Comparison of ENCODE assay signal across 8 cellular contexts in genomic region chr11:45147017-45147728, GRCh38. TPM values are rescaled to one million over a fixed set of nuclear protein-coding genes. Genes with fewer than 3 reads are reported as not detected.
DNase-seq lines count a peak whose midpoint lies in the region; ATAC-seq and TF ChIP-seq lines count a peak whose summit lies in the region.

No MANE protein-coding gene starts in this region.

- TF ChIP-seq CTCF in GM12865 (IDR thresholded peaks at IDR 0.05; ENCODE audit: insufficient read depth, low read depth, low read length, missing control alignments) (no peak), osteoblast (IDR thresholded peaks at IDR 0.05; ENCODE audit: extremely low read depth, low read depth, low read length) (no peak), testis (IDR thresholded peaks at IDR 0.05) (no peak)

- DNase-seq in GM12865 (ENCODE audit: low read depth) (peak; percentile 98), NCI-H128 (lab: John Stamatoyannopoulos, UW; ENCODE audit: unreplicated experiment) (peak; percentile 85), SKM-1 treated with dmso at 0.1 percent for 144 hours (lab: John Stamatoyannopoulos, UW; ENCODE audit: unreplicated experiment) (peak; percentile 88), head of caudate nucleus (peak; percentile 85 to 98 (median 95)), osteoblast (ENCODE audit: insufficient read length, low spot score, missing footprints) (peak; percentile 100), testis (peak; percentile 95)
- DNase-seq in activated naive CD8-positive, alpha-beta T cell treated with anti-CD3 and anti-CD28 coated beads, Interleukin-2, amount 10 ng/mL, durations not matched to agents 7 days and 5 days, result peak; percentile 96

- POLR2A ChIA-PET in activated naive CD8-positive, alpha-beta T cell treated with anti-CD3 and anti-CD28 coated beads, Interleukin-2, amount 10 ng/mL, durations not matched to agents 7 days and 5 days (lab: Charles Lee), result no interaction called here

- H3K36me3 Mint-ChIP-seq in activated naive CD8-positive, alpha-beta T cell treated with anti-CD3 and anti-CD28 coated beads, Interleukin-2, amount 10 ng/mL, durations not matched to agents 7 days and 5 days, result peaks cover 5% of the 10 kb centered on the region

- peaks cover 2% of the 10 kb centered on the region for H3K9me3 Mint-ChIP-seq in activated naive CD8-positive, alpha-beta T cell treated with anti-CD3 and anti-CD28 coated beads, Interleukin-2, amount 10 ng/mL, durations not matched to agents 7 days and 5 days

- H3K27me3 ChIP-seq in osteoblast (ENCODE audit: insufficient read depth, low read length), result peaks cover 21% of the 10 kb centered on the region
- no peaks in the 10 kb centered on the region for H3K27me3 ChIP-seq in testis

- H3K9me3 ChIP-seq in osteoblast (ENCODE audit: low read depth, low read length) (no peaks in the 10 kb centered on the region), testis (no peaks in the 10 kb centered on the region)

- H3K36me3 ChIP-seq in osteoblast (ENCODE audit: insufficient read depth, low read length) (no peaks in the 10 kb centered on the region), testis (ENCODE audit: low read depth, missing control alignments) (no peaks in the 10 kb centered on the region)

- peak overlapping the region; percentile 90 for H2AFZ ChIP-seq in osteoblast (ENCODE audit: low read length)

- peak; percentile 99 for ATAC-seq in HG02759 (IDR thresholded peaks at IDR 0.05; ENCODE audit: unreplicated experiment)
- ATAC-seq in activated naive CD8-positive, alpha-beta T cell treated with anti-CD3 and anti-CD28 coated beads, Interleukin-2, amount 10 ng/mL, durations not matched to agents 7 days and 5 days (ENCODE audit: low read depth), result peak; percentile 99

- intact Hi-C loops in head of caudate nucleus (cut with DNase I) (no loop called here), testis (cut with DNase I; ENCODE audit: low total_unique reads) (loop anchor here (10.0 kb wide), 1 partner anchor 68 kb away; no protein-coding TSS in a partner anchor)

- peaks cover 12% of the 10 kb centered on the region for H3K79me2 ChIP-seq in osteoblast (ENCODE audit: insufficient read depth, low read length)

- WGBS in testis, 2 donors, result 1 to 3% methylated on average over 6 to 70 of the region's 88 CpGs

- TF ChIP-seq POLR2A in testis (IDR thresholded peaks at IDR 0.05), result peak; percentile 69

- H4K20me1 ChIP-seq in osteoblast (ENCODE audit: insufficient read depth, low read length), result peaks cover 12% of the 10 kb centered on the region

- H3K27ac ChIP-seq in osteoblast (ENCODE audit: low read depth, low read length), result peak overlapping the region; percentile 68
- peak overlapping the region; percentile 88 to 96 for H3K27ac ChIP-seq in testis

- peaks cover 23% of the 10 kb centered on the region for H3K27me3 Mint-ChIP-seq in activated naive CD8-positive, alpha-beta T cell treated with anti-CD3 and anti-CD28 coated beads, Interleukin-2, amount 10 ng/mL, durations not matched to agents 7 days and 5 days

- peak overlapping the region; percentile 86 for H3K4me3 Mint-ChIP-seq in activated naive CD8-positive, alpha-beta T cell treated with anti-CD3 and anti-CD28 coated beads, Interleukin-2, amount 10 ng/mL, durations not matched to agents 7 days and 5 days

- H3K27ac Mint-ChIP-seq in activated naive CD8-positive, alpha-beta T cell treated with anti-CD3 and anti-CD28 coated beads, Interleukin-2, amount 10 ng/mL, durations not matched to agents 7 days and 5 days, result peak overlapping the region; percentile 79

- H3K4me3 ChIP-seq in GM12865 (ENCODE audit: low read depth, low read length), result peak overlapping the region; percentile 84
- peak overlapping the region; percentile 84 for H3K4me3 ChIP-seq in osteoblast (ENCODE audit: insufficient read depth, low read length)
- peak overlapping the region; percentile 71 to 80 for H3K4me3 ChIP-seq in testis

- H3K4me1 Mint-ChIP-seq in activated naive CD8-positive, alpha-beta T cell treated with anti-CD3 and anti-CD28 coated beads, Interleukin-2, amount 10 ng/mL, durations not matched to agents 7 days and 5 days, result peaks cover 12% of the 10 kb centered on the region

- H3K4me1 ChIP-seq in osteoblast (ENCODE audit: insufficient read depth, low read length) (peaks cover 13% of the 10 kb centered on the region), testis (peaks cover 10% of the 10 kb centered on the region)

- peak overlapping the region; percentile 93 for H3K4me2 ChIP-seq in osteoblast (ENCODE audit: insufficient read depth, low read length)

RNA-seq across cellular contexts. Expression of gene PRDM11, which starts 0.7 kb away (rescaled TPM):
- 1 to 10 TPM; 6.5 to 7.3 TPM for total RNA-seq in activated naive CD8-positive, alpha-beta T cell treated with anti-CD3 and anti-CD28 coated beads, Interleukin-2, amount 10 ng/mL, durations not matched to agents 7 days and 5 days
- total RNA-seq in osteoblast (5.4 and 6.8 TPM in 2 replicates), testis (10 to 100 TPM; 13.6 to 15.9 TPM)
- polyA plus RNA-seq in testis (ENCODE audit: insufficient read depth, low read depth, low replicate concordance), result 6.4 TPM

Comparison
In these comparisons a context has a peak if more than half of its experiments do, and no peak if none do; other contexts are left out.
1. Peak in every context shown above with its lines: DNase-seq, ATAC-seq, H3K4me3 ChIP-seq and H3K27ac ChIP-seq.